In genomic region chr17:79279320-79279719, GRCh38 we compare ENCODE assay signal across 42 cellular contexts.
"Had no signal": no experiment of that assay in that cellular context is flagged by ENCODE, and none has a peak within 500 bp of the region (broad histone marks: within the 10 kb centered on the region; RNA-seq: fewer than 3 reads in every experiment).

No MANE protein-coding gene starts in this region.

- H3K27me3 ChIP-seq: adrenal gland, body of pancreas, brain microvascular endothelial cell, cardiac muscle cell had no signal

- DNase-seq: activated CD4-positive, alpha-beta memory T cell treated with anti-CD3 and anti-CD28 coated beads, Interleukin-2, amount 10 ng/mL, durations not matched to agents 7 days and 5 days; activated CD4-positive, alpha-beta T cell treated with anti-CD3 and anti-CD28 coated beads for 1 hour; activated CD4-positive, alpha-beta T cell treated with anti-CD3 and anti-CD28 coated beads for 36 hours; activated CD4-positive, alpha-beta T cell treated with anti-CD3 and anti-CD28 coated beads for 48 hours; activated CD4-positive, alpha-beta T cell treated with anti-CD3 and anti-CD28 coated beads, Interleukin-2, amount 10 ng/mL, durations not matched to agents 7 days and 5 days; activated CD4-positive, alpha-beta T cell treated with anti-CD3 and anti-CD28 coated beads, Interleukin-2, amount 50 U/mL, for 48 hours; activated CD4-positive, CD25-positive, alpha-beta regulatory T cell; activated CD8-positive, alpha-beta memory T cell treated with anti-CD3 and anti-CD28 coated beads for 24 hours; activated CD8-positive, alpha-beta memory T cell treated with anti-CD3 and anti-CD28 coated beads, Interleukin-2, amount 10 ng/mL, durations not matched to agents 7 days and 5 days; activated CD8-positive, alpha-beta memory T cell treated with anti-CD3 and anti-CD28 coated beads, Interleukin-2, amount 50 U/mL, for 48 hours; activated CD8-positive, alpha-beta T cell treated with anti-CD3 and anti-CD28 coated beads, Interleukin-2, amount 10 ng/mL, durations not matched to agents 7 days and 5 days; activated effector memory CD4-positive, alpha-beta T cell treated with anti-CD3 and anti-CD28 coated beads, Interleukin-2, amount 50 U/mL, for 16 hours; activated gamma-delta T cell treated with Interleukin-2 at 50 U/mL for 16 hours; activated naive CD4-positive, alpha-beta T cell; activated naive CD4-positive, alpha-beta T cell treated with anti-CD3 and anti-CD28 coated beads for 36 hours; activated naive CD4-positive, alpha-beta T cell treated with anti-CD3 and anti-CD28 coated beads, Interleukin-2, amount 50 U/mL, for 16 hours; activated naive CD8-positive, alpha-beta T cell treated with anti-CD3 and anti-CD28 coated beads for 36 hours; activated T-cell treated with anti-CD3 and anti-CD28 coated beads, Interleukin-2, amount 50 U/mL, for 24 hours; activated T-cell treated with anti-CD3 and anti-CD28 coated beads, Interleukin-2, amount 50 U/mL, for 48 hours; adrenal gland; amniotic stem cell; aorta; body of pancreas; brain microvascular endothelial cell; caudate nucleus; cerebellar nuclear complex; SW 1271; T-helper 1 cell; T-helper 2 cell; T-helper 9 cell had no signal

- H3K36me3 ChIP-seq: adrenal gland, brain microvascular endothelial cell, breast epithelium, cardiac muscle cell had no signal

- H3K27me3 Mint-ChIP-seq: activated CD4-positive, alpha-beta memory T cell treated with anti-CD3 and anti-CD28 coated beads, Interleukin-2, amount 10 ng/mL, durations not matched to agents 7 days and 5 days; activated CD8-positive, alpha-beta memory T cell treated with anti-CD3 and anti-CD28 coated beads, Interleukin-2, amount 10 ng/mL, durations not matched to agents 7 days and 5 days; activated T-cell treated with anti-CD3 and anti-CD28 coated beads, Interleukin-2, amount 50 U/mL, for 24 hours had no signal

- H3K4me1 Mint-ChIP-seq: activated CD4-positive, alpha-beta memory T cell treated with anti-CD3 and anti-CD28 coated beads, Interleukin-2, amount 10 ng/mL, durations not matched to agents 7 days and 5 days; activated CD4-positive, alpha-beta T cell treated with anti-CD3 and anti-CD28 coated beads for 36 hours; activated CD4-positive, alpha-beta T cell treated with anti-CD3 and anti-CD28 coated beads, Interleukin-2, amount 10 ng/mL, durations not matched to agents 7 days and 5 days; activated CD8-positive, alpha-beta memory T cell treated with anti-CD3 and anti-CD28 coated beads, Interleukin-2, amount 10 ng/mL, durations not matched to agents 7 days and 5 days; activated naive CD8-positive, alpha-beta T cell treated with anti-CD3 and anti-CD28 coated beads for 36 hours; activated T-helper 17 cell treated with anti-CD3 and anti-CD28 coated beads, Interleukin-2, amount 50 U/mL, for 72 hours had no signal

- H3K9me3 Mint-ChIP-seq: activated CD4-positive, alpha-beta memory T cell treated with anti-CD3 and anti-CD28 coated beads, Interleukin-2, amount 10 ng/mL, durations not matched to agents 7 days and 5 days; activated CD4-positive, alpha-beta T cell treated with anti-CD3 and anti-CD28 coated beads, Interleukin-2, amount 10 ng/mL, durations not matched to agents 7 days and 5 days; activated naive CD4-positive, alpha-beta T cell treated with anti-CD3 and anti-CD28 coated beads for 36 hours; activated naive CD4-positive, alpha-beta T cell treated with anti-CD3 and anti-CD28 coated beads, Interleukin-2, amount 50 U/mL, for 72 hours; activated naive CD8-positive, alpha-beta T cell treated with anti-CD3 and anti-CD28 coated beads for 36 hours; activated T-cell treated with anti-CD3 and anti-CD28 coated beads, Interleukin-2, amount 50 U/mL, for 24 hours; activated T-helper 1 cell treated with anti-CD3 and anti-CD28 coated beads, Interleukin-12 subunit alpha, Interleukin-12 subunit beta, Interleukin-2, Interleukin-4 antibody, amounts not matched to agents 30 ng/mL and 10 ng/mL and 1 ng/mL, durations not matched to agents 14 hours and 24 hours and 36 hours; activated T-helper 17 cell treated with anti-CD3 and anti-CD28 coated beads, Interleukin-2, amount 50 U/mL, for 72 hours; central memory CD8-positive, alpha-beta T cell; T-helper 1 cell treated with Interleukin-12 subunit alpha and Interleukin-12 subunit beta and Interleukin-4 antibody, amounts not matched to agents 30 μg/mL and 1 μg/mL, for 36 hours; T-helper 2 cell treated with Interferon-gamma antibody and Interleukin-4, amounts not matched to agents 5 μg/mL and 100 μg/mL, for 36 hours had no signal

- ATAC-seq: activated CD4-positive, alpha-beta T cell treated with anti-CD3 and anti-CD28 coated beads for 36 hours; activated CD4-positive, CD25-positive, alpha-beta regulatory T cell treated with anti-CD3 and anti-CD28 coated beads, Interleukin-2, amount 50 U/mL, for 24 hours; activated CD8-positive, alpha-beta memory T cell treated with anti-CD3 and anti-CD28 coated beads, Interleukin-2, amount 10 ng/mL, durations not matched to agents 7 days and 5 days; activated CD8-positive, alpha-beta T cell treated with anti-CD3 and anti-CD28 coated beads, Interleukin-2, amount 10 ng/mL, durations not matched to agents 7 days and 5 days; activated naive CD4-positive, alpha-beta T cell treated with anti-CD3 and anti-CD28 coated beads, Interleukin-2, amount 50 U/mL, for 72 hours; activated T-helper 17 cell treated with anti-CD3 and anti-CD28 coated beads, Interleukin-2, amount 50 U/mL, for 72 hours; body of pancreas had no signal

- FAIRE-seq: astrocyte, TTC549 had no signal

- H3K36me3 Mint-ChIP-seq: activated CD8-positive, alpha-beta memory T cell treated with anti-CD3 and anti-CD28 coated beads, Interleukin-2, amount 10 ng/mL, durations not matched to agents 7 days and 5 days; activated naive CD4-positive, alpha-beta T cell treated with anti-CD3 and anti-CD28 coated beads, Interleukin-2, amount 50 U/mL, for 72 hours; activated naive CD8-positive, alpha-beta T cell treated with anti-CD3 and anti-CD28 coated beads for 36 hours had no signal

- H3K4me1 ChIP-seq: adrenal gland, breast epithelium had no signal

- H3K27ac Mint-ChIP-seq: activated CD4-positive, alpha-beta memory T cell treated with anti-CD3 and anti-CD28 coated beads, Interleukin-2, amount 10 ng/mL, durations not matched to agents 7 days and 5 days; activated CD4-positive, alpha-beta T cell treated with anti-CD3 and anti-CD28 coated beads for 36 hours; activated CD4-positive, alpha-beta T cell treated with anti-CD3 and anti-CD28 coated beads, Interleukin-2, amount 10 ng/mL, durations not matched to agents 7 days and 5 days; activated CD8-positive, alpha-beta memory T cell treated with anti-CD3 and anti-CD28 coated beads, Interleukin-2, amount 10 ng/mL, durations not matched to agents 7 days and 5 days; activated CD8-positive, alpha-beta T cell treated with anti-CD3 and anti-CD28 coated beads, Interleukin-2, amount 10 ng/mL, durations not matched to agents 7 days and 5 days; activated naive CD4-positive, alpha-beta T cell treated with anti-CD3 and anti-CD28 coated beads for 36 hours; activated naive CD4-positive, alpha-beta T cell treated with anti-CD3 and anti-CD28 coated beads, Interleukin-2, amount 50 U/mL, for 72 hours; activated naive CD8-positive, alpha-beta T cell treated with anti-CD3 and anti-CD28 coated beads for 36 hours; activated T-cell treated with anti-CD3 and anti-CD28 coated beads, Interleukin-2, amount 50 U/mL, for 24 hours; activated T-helper 1 cell treated with anti-CD3 and anti-CD28 coated beads, Interleukin-12 subunit alpha, Interleukin-12 subunit beta, Interleukin-2, Interleukin-4 antibody, amounts not matched to agents 30 ng/mL and 10 ng/mL and 1 ng/mL, durations not matched to agents 14 hours and 24 hours and 36 hours; activated T-helper 17 cell treated with anti-CD3 and anti-CD28 coated beads, Interleukin-2, amount 50 U/mL, for 72 hours; T-helper 1 cell treated with Interleukin-12 subunit alpha and Interleukin-12 subunit beta and Interleukin-4 antibody, amounts not matched to agents 30 μg/mL and 1 μg/mL, for 36 hours; T-helper 2 cell treated with Interferon-gamma antibody and Interleukin-4, amounts not matched to agents 5 μg/mL and 100 μg/mL, for 36 hours had no signal

- H3K4me3 ChIP-seq: adrenal gland, body of pancreas, breast epithelium, cardiac muscle cell had no signal

- H3K27ac ChIP-seq: adrenal gland, body of pancreas, brain microvascular endothelial cell, breast epithelium, cardiac muscle cell, VCaP had no signal

- H3K9me3 ChIP-seq: adrenal gland, body of pancreas, breast epithelium had no signal

- H3K4me3 Mint-ChIP-seq: activated CD4-positive, alpha-beta memory T cell treated with anti-CD3 and anti-CD28 coated beads, Interleukin-2, amount 10 ng/mL, durations not matched to agents 7 days and 5 days; activated CD4-positive, alpha-beta T cell treated with anti-CD3 and anti-CD28 coated beads for 36 hours; activated CD4-positive, alpha-beta T cell treated with anti-CD3 and anti-CD28 coated beads, Interleukin-2, amount 10 ng/mL, durations not matched to agents 7 days and 5 days; activated CD8-positive, alpha-beta memory T cell treated with anti-CD3 and anti-CD28 coated beads, Interleukin-2, amount 10 ng/mL, durations not matched to agents 7 days and 5 days; activated CD8-positive, alpha-beta T cell treated with anti-CD3 and anti-CD28 coated beads, Interleukin-2, amount 10 ng/mL, durations not matched to agents 7 days and 5 days; activated naive CD4-positive, alpha-beta T cell treated with anti-CD3 and anti-CD28 coated beads for 36 hours; activated naive CD8-positive, alpha-beta T cell treated with anti-CD3 and anti-CD28 coated beads for 36 hours; activated T-cell treated with anti-CD3 and anti-CD28 coated beads, Interleukin-2, amount 50 U/mL, for 24 hours; activated T-helper 1 cell treated with anti-CD3 and anti-CD28 coated beads, Interleukin-12 subunit alpha, Interleukin-12 subunit beta, Interleukin-2, Interleukin-4 antibody, amounts not matched to agents 30 ng/mL and 10 ng/mL and 1 ng/mL, durations not matched to agents 14 hours and 24 hours and 36 hours; activated T-helper 17 cell treated with anti-CD3 and anti-CD28 coated beads, Interleukin-2, amount 50 U/mL, for 72 hours; central memory CD8-positive, alpha-beta T cell; T-helper 1 cell treated with Interleukin-12 subunit alpha and Interleukin-12 subunit beta and Interleukin-4 antibody, amounts not matched to agents 30 μg/mL and 1 μg/mL, for 36 hours; T-helper 2 cell treated with Interferon-gamma antibody and Interleukin-4, amounts not matched to agents 5 μg/mL and 100 μg/mL, for 36 hours had no signal
